In genomic region chr2:240560480-240561324, GRCh38 we compare ENCODE assay signal across 1 cellular context.
TF ChIP-seq lines count a peak whose summit lies in the region.

No MANE protein-coding gene starts in this region.

TF ChIP-seq in GM12878, 131 proteins besides CTCF, POLR2A, EP300 and RAD21 (continues in another document):
- peak; percentile 10; the same call in 1 of the 2 replicates for TF ChIP-seq ZBTB40 (IDR thresholded peaks at IDR 0.05; ENCODE audit: borderline replicate concordance)
- no peak for TF ChIP-seq TCF7 (IDR thresholded peaks at IDR 0.05; ENCODE audit: borderline replicate concordance)
- peak; percentile 54; the same call in 1 of the 2 replicates for TF ChIP-seq TARDBP (IDR thresholded peaks at IDR 0.05; ENCODE audit: borderline replicate concordance)
- TF ChIP-seq CHD4 (IDR thresholded peaks at IDR 0.05): no peak
- no peak; the same call in 1 of the 2 replicates for TF ChIP-seq SMAD5 (IDR thresholded peaks at IDR 0.05; ENCODE audit: low read depth)
- no peak for TF ChIP-seq CHD1 (IDR thresholded peaks at IDR 0.05; ENCODE audit: low read depth, low read length)
- no peak for TF ChIP-seq ZNF217 (IDR thresholded peaks at IDR 0.05)
- TF ChIP-seq ATF3 (IDR thresholded peaks at IDR 0.05; ENCODE audit: borderline replicate concordance, extremely low read depth, low read depth, low read length): no peak
- no peak for TF ChIP-seq RCOR1 (conservative IDR thresholded peaks at IDR 0.05; ENCODE audit: low read depth, low read length)
- no peak for TF ChIP-seq SREBF2 (IDR thresholded peaks at IDR 0.05; ENCODE audit: low read length)
- no peak for TF ChIP-seq RFX5 (IDR thresholded peaks at IDR 0.05; ENCODE audit: low read depth, low read length)
- TF ChIP-seq, protein P1, sequence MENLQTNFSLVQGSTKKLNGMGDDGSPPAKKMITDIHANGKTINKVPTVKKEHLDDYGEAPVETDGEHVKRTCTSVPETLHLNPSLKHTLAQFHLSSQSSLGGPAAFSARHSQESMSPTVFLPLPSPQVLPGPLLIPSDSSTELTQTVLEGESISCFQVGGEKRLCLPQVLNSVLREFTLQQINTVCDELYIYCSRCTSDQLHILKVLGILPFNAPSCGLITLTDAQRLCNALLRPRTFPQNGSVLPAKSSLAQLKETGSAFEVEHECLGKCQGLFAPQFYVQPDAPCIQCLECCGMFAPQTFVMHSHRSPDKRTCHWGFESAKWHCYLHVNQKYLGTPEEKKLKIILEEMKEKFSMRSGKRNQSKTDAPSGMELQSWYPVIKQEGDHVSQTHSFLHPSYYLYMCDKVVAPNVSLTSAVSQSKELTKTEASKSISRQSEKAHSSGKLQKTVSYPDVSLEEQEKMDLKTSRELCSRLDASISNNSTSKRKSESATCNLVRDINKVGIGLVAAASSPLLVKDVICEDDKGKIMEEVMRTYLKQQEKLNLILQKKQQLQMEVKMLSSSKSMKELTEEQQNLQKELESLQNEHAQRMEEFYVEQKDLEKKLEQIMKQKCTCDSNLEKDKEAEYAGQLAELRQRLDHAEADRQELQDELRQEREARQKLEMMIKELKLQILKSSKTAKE (IDR thresholded peaks at IDR 0.05; ENCODE audit: low read depth, poor library complexity, severe bottlenecking): no peak
- TF ChIP-seq RUNX3 (IDR thresholded peaks at IDR 0.05; ENCODE audit: low read length): no peak
- peak in 1 of 2 experiments; percentile 51; a peak in 1 of 3 replicates for TF ChIP-seq EGR1 (IDR thresholded peaks at IDR 0.05; ENCODE audit: borderline replicate concordance in 1 of 2, low read depth in 2 of 2, low read length in 2 of 2)
- TF ChIP-seq EZH2 (IDR thresholded peaks at IDR 0.05; ENCODE audit: borderline replicate concordance, control insufficient read depth, low read depth, low read length): no peak
- no peak; the same call in none of the 2 replicates for TF ChIP-seq GATAD2B (conservative IDR thresholded peaks at IDR 0.05; ENCODE audit: low read depth)
- no peak for TF ChIP-seq WRNIP1 (IDR thresholded peaks at IDR 0.05; ENCODE audit: borderline replicate concordance, low read depth, low read length)
- TF ChIP-seq REST (IDR thresholded peaks at IDR 0.05; ENCODE audit: low read depth, low read length): no peak
- TF ChIP-seq CBX3 (IDR thresholded peaks at IDR 0.05; ENCODE audit: borderline replicate concordance, low read depth): no peak
- no peak for TF ChIP-seq CUX1 (IDR thresholded peaks at IDR 0.05; ENCODE audit: insufficient replicate concordance, low read depth, low read length)
- no peak for TF ChIP-seq ZNF622 (IDR thresholded peaks at IDR 0.05)
- TF ChIP-seq, protein P2, sequence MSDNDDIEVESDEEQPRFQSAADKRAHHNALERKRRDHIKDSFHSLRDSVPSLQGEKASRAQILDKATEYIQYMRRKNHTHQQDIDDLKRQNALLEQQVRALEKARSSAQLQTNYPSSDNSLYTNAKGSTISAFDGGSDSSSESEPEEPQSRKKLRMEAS (IDR thresholded peaks at IDR 0.05; ENCODE audit: low read depth, low read length): peak; percentile 84
- no peak for TF ChIP-seq CEBPB (IDR thresholded peaks at IDR 0.05; ENCODE audit: borderline replicate concordance in 1 of 2, low read depth in 2 of 2, low read length in 2 of 2)
- no peak for TF ChIP-seq SRF (IDR thresholded peaks at IDR 0.05; ENCODE audit: low read depth in 2 of 2, low read length in 2 of 2)
- TF ChIP-seq E4F1 (IDR thresholded peaks at IDR 0.05; ENCODE audit: borderline replicate concordance, partially characterized antibody): peak; percentile 94
- TF ChIP-seq MXI1 (IDR thresholded peaks at IDR 0.05; ENCODE audit: low read depth, low read length): peak; percentile 76; the same call in 1 of the 2 replicates
- TF ChIP-seq NKRF (conservative IDR thresholded peaks at IDR 0.05): peak; percentile 77
- no peak for TF ChIP-seq ZNF384 (IDR thresholded peaks at IDR 0.05; ENCODE audit: borderline replicate concordance, low read depth, low read length)
- TF ChIP-seq RELB (IDR thresholded peaks at IDR 0.05; ENCODE audit: low read depth): peak; percentile 63; the same call in 1 of the 2 replicates
- TF ChIP-seq ETV6 (conservative IDR thresholded peaks at IDR 0.05 in 1 of 2, IDR thresholded peaks at IDR 0.05 in 1 of 2; ENCODE audit: borderline replicate concordance in 1 of 2, low read depth in 1 of 2): no peak
- TF ChIP-seq LARP7 (IDR thresholded peaks at IDR 0.05): peak; percentile 90
- TF ChIP-seq ZNF207 (IDR thresholded peaks at IDR 0.05; ENCODE audit: borderline replicate concordance): peak; percentile 92
- peak; percentile 43; the same call in 1 of the 2 replicates for TF ChIP-seq ZNF24 (IDR thresholded peaks at IDR 0.05)
